ENCODE assay signal across 13 cellular contexts in the genomic region with DNA sequence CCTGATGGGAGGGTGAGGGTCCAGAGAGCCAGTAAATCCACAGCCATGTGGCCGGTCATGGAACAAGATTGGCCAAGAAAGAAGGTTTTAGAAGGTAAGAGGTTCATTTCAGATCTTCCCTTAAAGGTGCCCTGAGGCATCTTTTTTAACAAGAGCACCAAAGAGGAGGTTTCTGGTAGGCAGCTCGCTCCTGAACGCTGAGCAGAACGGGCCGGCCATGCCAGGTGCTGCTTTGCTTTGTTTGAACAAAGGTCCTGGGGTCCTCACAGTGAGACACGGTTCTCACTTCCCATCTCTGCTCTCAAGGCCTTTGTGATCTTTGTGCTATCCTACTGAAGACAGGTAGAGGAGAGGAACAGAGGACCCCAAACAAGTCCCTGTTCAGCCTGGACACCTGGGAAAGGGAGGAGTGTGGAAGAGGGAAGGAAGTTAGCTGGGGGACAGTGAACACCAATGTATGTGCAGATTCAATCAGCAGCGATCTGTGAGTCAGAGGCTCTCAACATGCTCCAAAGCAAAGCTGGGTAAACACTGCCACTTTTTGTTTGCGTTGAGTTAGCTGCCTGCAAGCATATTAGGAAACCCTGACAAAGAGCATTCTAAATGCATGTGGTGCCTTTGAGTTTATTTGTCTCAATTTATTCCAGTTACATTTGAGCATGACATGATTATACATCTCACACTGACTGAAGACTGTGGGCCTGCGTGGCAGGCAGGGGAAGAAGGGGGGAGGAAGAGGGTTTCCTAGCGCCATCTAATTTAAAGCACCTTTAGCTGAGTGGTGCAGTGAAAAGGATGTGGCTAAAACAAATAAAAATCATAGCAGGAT.
DNase-seq lines count a peak whose midpoint lies in the region; ATAC-seq and TF ChIP-seq lines count a peak whose summit lies in the region.
"Had no signal": no experiment of that assay in that cellular context is flagged by ENCODE, and none has a peak within 500 bp of the region (broad histone marks: within the 10 kb centered on the region; RNA-seq: fewer than 3 reads in every experiment).

No MANE protein-coding gene starts in this region.

- TF ChIP-seq CTCF in Calu3 (IDR thresholded peaks at IDR 0.05; ENCODE audit: unreplicated experiment), result no peak
- TF ChIP-seq CTCF in astrocyte of the cerebellum (IDR thresholded peaks at IDR 0.05; ENCODE audit: low read depth, low read length, missing control alignments), result peak; percentile 15
- no peak for TF ChIP-seq CTCF in mesothelial cell of epicardium (IDR thresholded peaks at IDR 0.05; ENCODE audit: unreplicated experiment)

- ATAC-seq in GM19023 (IDR thresholded peaks at IDR 0.05; ENCODE audit: unreplicated experiment), result no peak
- ATAC-seq: naive thymus-derived CD8-positive, alpha-beta T cell had no signal

- intact Hi-C loops in Calu3 (cut with micrococcal nuclease; ENCODE audit: unreplicated experiment), result no loop called here

- DNase-seq in Calu3 (peak; percentile 24), NCI-H146 (lab: John Stamatoyannopoulos, UW) (peak; percentile 83), astrocyte of the cerebellum (ENCODE audit: low read depth) (no peak), mesothelial cell of epicardium (ENCODE audit: low spot score in 2 of 2, unreplicated experiment in 2 of 2) (no peak), NCI-H128 (lab: John Stamatoyannopoulos, UW; ENCODE audit: unreplicated experiment) (no peak)
- DNase-seq in activated CD4-positive, alpha-beta T cell treated with anti-CD3 and anti-CD28 coated beads for 1 hour, result no peak
- DNase-seq in activated CD4-positive, alpha-beta T cell treated with anti-CD3 and anti-CD28 coated beads, Interleukin-2, amount 50 U/mL, for 4 hours, result no peak
- DNase-seq: hypothalamus; stimulated activated CD4-positive, alpha-beta T cell treated with anti-CD3 and anti-CD28 coated beads, Interleukin-2, amount 100 ng/mL, for 24 hours had no signal

- H3K4me3 ChIP-seq in astrocyte of the cerebellum (ENCODE audit: low read depth, low read length), result no peak overlapping the region
- H3K4me3 ChIP-seq: SK-N-MC, thoracic aorta had no signal

- H3K4me1 Mint-ChIP-seq in Calu3 (ENCODE audit: low read depth, unreplicated experiment), result peaks cover 11% of the 10 kb centered on the region
- peaks cover 16% of the 10 kb centered on the region for H3K4me1 Mint-ChIP-seq in mesothelial cell of epicardium

- H3K36me3 Mint-ChIP-seq in Calu3 (ENCODE audit: insufficient read depth, unreplicated experiment) (no peaks in the 10 kb centered on the region), mesothelial cell of epicardium (peaks cover 18% of the 10 kb centered on the region)

- H3K27me3 Mint-ChIP-seq in Calu3 (ENCODE audit: unreplicated experiment), result peaks cover 15% of the 10 kb centered on the region
- H3K27me3 Mint-ChIP-seq in mesothelial cell of epicardium (ENCODE audit: low read depth), result peaks cover 3% of the 10 kb centered on the region

- BruUV-seq in Calu3 (replicated peaks; lab: Mats Ljungman, UMichigan), result no TSS peak

- H3K4me3 Mint-ChIP-seq in Calu3 (ENCODE audit: low read depth, unreplicated experiment) (no peak overlapping the region), mesothelial cell of epicardium (no peak overlapping the region)
- H3K4me3 Mint-ChIP-seq: naive thymus-derived CD8-positive, alpha-beta T cell had no signal

- CTCF ChIA-PET in Calu3 (lab: Charles Lee), result interaction anchor here (0.5 to 1.0 kb wide), 3 partner anchors 158 to 192 kb away, joined by 3 to 6 read pairs (median 3); no protein-coding TSS in a partner anchor

- in situ Hi-C loops in astrocyte of the cerebellum (cut with HindIII; ENCODE audit: low sequenced_read_pairs), result no loop called here

- no peak overlapping the region for H3K27ac Mint-ChIP-seq in Calu3 (ENCODE audit: unreplicated experiment)
- peak overlapping the region; percentile 44 for H3K27ac Mint-ChIP-seq in mesothelial cell of epicardium
- H3K27ac Mint-ChIP-seq: naive thymus-derived CD8-positive, alpha-beta T cell had no signal

- H3K9me3 Mint-ChIP-seq in Calu3 (ENCODE audit: low read depth, unreplicated experiment) (peaks cover 10% of the 10 kb centered on the region), mesothelial cell of epicardium (peaks cover 29% of the 10 kb centered on the region)

Comparison
In these comparisons a context has a peak if more than half of its experiments do, and no peak if none do; other contexts are left out.
1. DNase-seq: peak in Calu3 (single experiment) and NCI-H146 (single experiment); none in astrocyte of the cerebellum (single experiment), mesothelial cell of epicardium (0 of 2), activated CD4-positive, alpha-beta T cell treated with anti-CD3 and anti-CD28 coated beads for 1 hour (single experiment), NCI-H128 (single experiment) and activated CD4-positive, alpha-beta T cell treated with anti-CD3 and anti-CD28 coated beads, Interleukin-2, amount 50 U/mL, for 4 hours (0 of 2).